Comparison of ENCODE assay signal across 1 cellular context in genomic region chr2:118088051-118089014, GRCh38.
TF ChIP-seq lines count a peak whose summit lies in the region.

Gene INSIG2, plus strand, starts transcription at chr2:118088471. Its CDS starts 8,086 bp downstream, at chr2:118096557.

TF ChIP-seq in HepG2, 621 proteins besides CTCF, POLR2A, EP300 and RAD21 (continued from another document and continues in another):
- TF ChIP-seq NFAT5 (CRISPR knock-in tag; IDR thresholded peaks at IDR 0.05) = no peak; the same call in none of the 2 replicates
- no peak for TF ChIP-seq ZNF530 (CRISPR knock-in tag; IDR thresholded peaks at IDR 0.05; ENCODE audit: low read depth)
- TF ChIP-seq RFX1 (IDR thresholded peaks at IDR 0.05) = no peak
- TF ChIP-seq ZNF296 (CRISPR knock-in tag; conservative IDR thresholded peaks at IDR 0.05) = no peak
- peak; percentile 50; the same call in 1 of the 2 replicates for TF ChIP-seq ZNF652 (CRISPR knock-in tag; IDR thresholded peaks at IDR 0.05; ENCODE audit: borderline replicate concordance, low read depth)
- TF ChIP-seq ZFP91 (CRISPR knock-in tag; IDR thresholded peaks at IDR 0.05; ENCODE audit: borderline replicate concordance) = peak; percentile 88
- TF ChIP-seq RNF2 (conservative IDR thresholded peaks at IDR 0.05; ENCODE audit: low read depth) = no peak
- no peak; the same call in 1 of the 2 replicates for TF ChIP-seq ZBTB42 (CRISPR knock-in tag; IDR thresholded peaks at IDR 0.05)
- TF ChIP-seq ZBTB26 (CRISPR knock-in tag; IDR thresholded peaks at IDR 0.05; ENCODE audit: borderline replicate concordance) = peak; percentile 37; the same call in 1 of the 2 replicates
- TF ChIP-seq CCAR2 (optimal IDR thresholded peaks at IDR 0.05; ENCODE audit: low read depth, low read length) = no peak
- TF ChIP-seq ZNF292 (CRISPR knock-in tag; IDR thresholded peaks at IDR 0.05; ENCODE audit: borderline replicate concordance, low read depth) = peak; percentile 78
- TF ChIP-seq ZNF33A (CRISPR knock-in tag; IDR thresholded peaks at IDR 0.05; ENCODE audit: borderline replicate concordance) = no peak
- 0 out of 2 replicates have a peak, but pooled peaks have one; percentile 57 for TF ChIP-seq HBP1 (CRISPR knock-in tag; IDR thresholded peaks at IDR 0.05; ENCODE audit: low read depth)
- TF ChIP-seq KIAA2018 (CRISPR knock-in tag; IDR thresholded peaks at IDR 0.05; ENCODE audit: borderline replicate concordance) = no peak
- TF ChIP-seq FOXC1 (CRISPR knock-in tag; IDR thresholded peaks at IDR 0.05; ENCODE audit: borderline replicate concordance) = peak; percentile 69; the same call in 1 of the 2 replicates
- TF ChIP-seq ZFP36L2 (CRISPR knock-in tag; IDR thresholded peaks at IDR 0.05) = no peak
- TF ChIP-seq TMF1 (CRISPR knock-in tag; IDR thresholded peaks at IDR 0.05; ENCODE audit: low read depth) = 0 out of 2 replicates have a peak, but pooled peaks have one; percentile 20
- no peak for TF ChIP-seq ZNF251 (CRISPR knock-in tag; IDR thresholded peaks at IDR 0.05)
- peak; percentile 78; the same call in 1 of the 2 replicates for TF ChIP-seq RFXAP (CRISPR knock-in tag; IDR thresholded peaks at IDR 0.05; ENCODE audit: borderline replicate concordance)
- peak; percentile 76; the same call in 1 of the 2 replicates for TF ChIP-seq ARID3A (IDR thresholded peaks at IDR 0.05; ENCODE audit: low read depth, low read length)
- no peak for TF ChIP-seq ZNF678 (CRISPR knock-in tag; IDR thresholded peaks at IDR 0.05)
- TF ChIP-seq ZNF703 (CRISPR knock-in tag; IDR thresholded peaks at IDR 0.05; ENCODE audit: borderline replicate concordance) = no peak
- TF ChIP-seq ZHX2 (IDR thresholded peaks at IDR 0.05; ENCODE audit: low read depth) = no peak; the same call in none of the 2 replicates
- TF ChIP-seq ZHX2 (CRISPR knock-in tag; IDR thresholded peaks at IDR 0.05; ENCODE audit: borderline replicate concordance) = no peak; the same call in 1 of the 2 replicates
- TF ChIP-seq CENPX (CRISPR knock-in tag; IDR thresholded peaks at IDR 0.05) = no peak
- no peak; the same call in 1 of the 2 replicates for TF ChIP-seq GTF3A (CRISPR knock-in tag; conservative IDR thresholded peaks at IDR 0.05)
